ENCODE assay signal across 8 cellular contexts in genomic region chr6:7087491-7087979, GRCh38. TPM values are rescaled to one million over a fixed set of nuclear protein-coding genes. Genes with fewer than 3 reads are reported as not detected.
DNase-seq lines count a peak whose midpoint lies in the region; ATAC-seq lines count a peak whose summit lies in the region.

No MANE protein-coding gene starts in this region.

- H3K9me3 Mint-ChIP-seq in stimulated activated naive B cell treated with anti-CD40 and anti-IgM and Interleukin-4, amounts not matched to agents 10 μg/mL and 1 μg/mL and 100 μg/mL, for 72 hours, result no peaks in the 10 kb centered on the region

- peak; percentile 60 to 63 for ATAC-seq in activated CD4-positive, CD25-positive, alpha-beta regulatory T cell treated with anti-CD3 and anti-CD28 coated beads, Interleukin-2, amount 50 U/mL, for 24 hours
- peak; percentile 33 to 47 for ATAC-seq in stimulated activated naive B cell treated with anti-CD40 and anti-IgM and Interleukin-4, amounts not matched to agents 10 μg/mL and 1 μg/mL and 100 μg/mL, for 72 hours (replicated peaks)

- H3K4me1 Mint-ChIP-seq in stimulated activated naive B cell treated with anti-CD40 and anti-IgM and Interleukin-4, amounts not matched to agents 10 μg/mL and 1 μg/mL and 100 μg/mL, for 72 hours, result peaks cover 19 to 30% of the 10 kb centered on the region in 2 donors

- H3K4me3 Mint-ChIP-seq in stimulated activated naive B cell treated with anti-CD40 and anti-IgM and Interleukin-4, amounts not matched to agents 10 μg/mL and 1 μg/mL and 100 μg/mL, for 72 hours, result peak overlapping the region; percentile 56 to 74

- no peaks in the 10 kb centered on the region for H3K36me3 Mint-ChIP-seq in stimulated activated naive B cell treated with anti-CD40 and anti-IgM and Interleukin-4, amounts not matched to agents 10 μg/mL and 1 μg/mL and 100 μg/mL, for 72 hours

- H3K27me3 Mint-ChIP-seq in stimulated activated naive B cell treated with anti-CD40 and anti-IgM and Interleukin-4, amounts not matched to agents 10 μg/mL and 1 μg/mL and 100 μg/mL, for 72 hours, result no peaks in the 10 kb centered on the region

- H3K27ac Mint-ChIP-seq in stimulated activated naive B cell treated with anti-CD40 and anti-IgM and Interleukin-4, amounts not matched to agents 10 μg/mL and 1 μg/mL and 100 μg/mL, for 72 hours, result no peak overlapping the region

- no peak for DNase-seq in activated CD4-positive, CD25-positive, alpha-beta regulatory T cell treated with anti-CD3 and anti-CD28 coated beads, Interleukin-2, amount 50 U/mL, for 72 hours
- peak; percentile 19 for DNase-seq in HT-29 (ENCODE audit: low spot score)
- peak; percentile 25 for DNase-seq in central memory CD4-positive, alpha-beta T cell
- DNase-seq in stimulated activated naive B cell treated with anti-CD40 and anti-IgM and Interleukin-4, amounts not matched to agents 10 μg/mL and 1 μg/mL and 100 μg/mL, for 72 hours, result no peak
- DNase-seq in AG08395 (ENCODE audit: low spot score), result no peak
- no peak for DNase-seq in 8988T
- no peak for DNase-seq in Ammon's horn (ENCODE audit: low spot score)

RNA-seq across cellular contexts. Expression of gene RREB1, which starts 20.2 kb away (rescaled TPM):
- 21.6 and 23.9 TPM in 2 replicates for total RNA-seq in HT-29 (2014; rRNA removed; shearing (Covaris generic))

Comparison
In these comparisons a context has a peak if more than half of its experiments do, and no peak if none do; other contexts are left out.
1. DNase-seq: peak in HT-29 (single experiment) and central memory CD4-positive, alpha-beta T cell (single experiment); none in activated CD4-positive, CD25-positive, alpha-beta regulatory T cell treated with anti-CD3 and anti-CD28 coated beads, Interleukin-2, amount 50 U/mL, for 72 hours (single experiment), stimulated activated naive B cell treated with anti-CD40 and anti-IgM and Interleukin-4, amounts not matched to agents 10 μg/mL and 1 μg/mL and 100 μg/mL, for 72 hours (single experiment), AG08395 (single experiment), 8988T (single experiment) and Ammon's horn (single experiment).